16 cellular contexts compared by ENCODE assay signal in genomic region chr19:47660435-47660832, GRCh38. TPM values are rescaled to one million over a fixed set of nuclear protein-coding genes. Genes with fewer than 3 reads are reported as not detected.
A peak's percentile ranks its signal among the peaks of the same experiment; 100 is the strongest.
DNase-seq lines count a peak whose midpoint lies in the region; ATAC-seq and TF ChIP-seq lines count a peak whose summit lies in the region.
"Had no signal": no experiment of that assay in that cellular context is flagged by ENCODE, and none has a peak within 500 bp of the region (broad histone marks: within the 10 kb centered on the region; RNA-seq: fewer than 3 reads in every experiment).

No MANE protein-coding gene starts in this region.

- no peak overlapping the region for H4K8ac ChIP-seq in trophoblast cell (ENCODE audit: low read depth, low read length)

- H4K91ac ChIP-seq in trophoblast cell (ENCODE audit: low read depth, low read length): no peak overlapping the region

- no peak for ATAC-seq in GM21447 (IDR thresholded peaks at IDR 0.05; ENCODE audit: unreplicated experiment)
- no peak for ATAC-seq in HG02588 (IDR thresholded peaks at IDR 0.05; ENCODE audit: unreplicated experiment)
- ATAC-seq in HG03045 (IDR thresholded peaks at IDR 0.05; ENCODE audit: unreplicated experiment): no peak

- H3K23ac ChIP-seq in trophoblast cell (ENCODE audit: low read length): no peak overlapping the region

- H2AFZ ChIP-seq in trophoblast cell (ENCODE audit: insufficient read depth, low read length, poor library complexity): no peak overlapping the region
- H2AFZ ChIP-seq: GM23248, neural progenitor cell had no signal

- peak; percentile 24 for DNase-seq in Daoy (ENCODE audit: low read depth)
- DNase-seq in SJSA1 (ENCODE audit: low read depth in 1 of 2, low spot score in 2 of 2): no peak
- DNase-seq in epithelial cell of esophagus (ENCODE audit: low read depth): peak; percentile 86
- DNase-seq in trophoblast cell: peak; percentile 87 to 92
- DNase-seq in SIG-M5 (lab: John Stamatoyannopoulos, UW): no peak
- DNase-seq: activated CD4-positive, alpha-beta T cell treated with anti-CD3 and anti-CD28 coated beads for 4 hours; dermis blood vessel endothelial cell; NCI-H1930; NCI-H510A treated with DMSO at 0.1 percent for 48 hours had no signal

- H3K27ac ChIP-seq in SJSA1: peak overlapping the region; percentile 15
- no peak overlapping the region for H3K27ac ChIP-seq in trophoblast cell (ENCODE audit: low read depth, low read length)
- H3K27ac ChIP-seq: HL-60, neural progenitor cell had no signal

- no peak overlapping the region for H4K12ac ChIP-seq in trophoblast cell (ENCODE audit: low read depth, low read length)

- no peak overlapping the region for H2BK120ac ChIP-seq in trophoblast cell (ENCODE audit: insufficient read depth, low read length, poor library complexity)

- H3K4me1 ChIP-seq in SJSA1 (replicated peaks): peaks cover 75% of the 10 kb centered on the region
- H3K4me1 ChIP-seq in trophoblast cell (ENCODE audit: control insufficient read depth in 1 of 2, insufficient read depth in 2 of 2, low read length in 2 of 2): peaks cover 18 to 26% of the 10 kb centered on the region in 2 experiments
- H3K4me1 ChIP-seq: neural progenitor cell had no signal

- no peak overlapping the region for H2AK5ac ChIP-seq in trophoblast cell (ENCODE audit: low read length)

- no peak overlapping the region for H3K9ac ChIP-seq in trophoblast cell (ENCODE audit: low read length)
- H3K9ac ChIP-seq: GM23248, neural progenitor cell had no signal

- H3K79me1 ChIP-seq in trophoblast cell (ENCODE audit: low read length): peaks cover 9% of the 10 kb centered on the region

- WGBS in trophoblast cell (ENCODE audit: extremely low coverage, insufficient coverage, insufficient read length): no CpG with 5 or more reads among the region's 6 CpGs

- H2BK12ac ChIP-seq in trophoblast cell (ENCODE audit: low read length): no peak overlapping the region

- H2BK5ac ChIP-seq in trophoblast cell (ENCODE audit: low read depth, low read length, poor library complexity): no peak overlapping the region

- H3K36me3 ChIP-seq in SJSA1 (peaks cover 16% of the 10 kb centered on the region; the same call in 1 of the 2 replicates), trophoblast cell (ENCODE audit: control insufficient read depth in 1 of 2, insufficient read depth in 2 of 2, low read length in 2 of 2) (peaks cover 5 to 9% of the 10 kb centered on the region in 2 experiments)
- H3K36me3 ChIP-seq: neural progenitor cell had no signal

- no peak for TF ChIP-seq CTCF in epithelial cell of esophagus (IDR thresholded peaks at IDR 0.05; ENCODE audit: insufficient read depth, low read depth, low read length, missing control alignments)

- H3K4me3 ChIP-seq in SJSA1: no peak overlapping the region
- no peak overlapping the region for H3K4me3 ChIP-seq in epithelial cell of esophagus (ENCODE audit: low read length)
- no peak overlapping the region for H3K4me3 ChIP-seq in trophoblast cell (ENCODE audit: low read depth, low read length)
- H3K4me3 ChIP-seq: GM23248, lung, neural progenitor cell had no signal

- peaks cover 16% of the 10 kb centered on the region for H3K79me2 ChIP-seq in trophoblast cell (ENCODE audit: control insufficient read depth, insufficient read depth, low read length, poor library complexity)

- H3K14ac ChIP-seq in trophoblast cell (ENCODE audit: low read length): no peak overlapping the region

- H3K27me3 ChIP-seq in SJSA1 (replicated peaks): no peaks in the 10 kb centered on the region
- H3K27me3 ChIP-seq in trophoblast cell (ENCODE audit: insufficient read depth, low read length): no peaks in the 10 kb centered on the region
- H3K27me3 ChIP-seq: neural progenitor cell had no signal

- H3K4me2 ChIP-seq in trophoblast cell (ENCODE audit: low read length): no peak overlapping the region
- H3K4me2 ChIP-seq: neural progenitor cell had no signal

- no peak overlapping the region for H3K4ac ChIP-seq in trophoblast cell (ENCODE audit: low read depth, low read length)

- H3K18ac ChIP-seq in trophoblast cell (ENCODE audit: low read length): no peak overlapping the region

- H3K9me3 ChIP-seq in SJSA1 (replicated peaks) (no peaks in the 10 kb centered on the region), trophoblast cell (ENCODE audit: insufficient read depth, low read depth, low read length) (no peaks in the 10 kb centered on the region)

RNA-seq across cellular contexts. Expression of gene BICRA, which starts 51.5 kb away (rescaled TPM):
- 0.89 and 8.5 TPM in 2 replicates for total RNA-seq in Daoy (2014; rRNA removed; shearing (Covaris generic))
- 0.66 and 3.5 TPM in 2 replicates for total RNA-seq in SJSA1 (2014; rRNA removed; shearing (Covaris generic))
- 16.3 and 17.4 TPM in 2 replicates for polyA plus RNA-seq in trophoblast cell (2013)

RNA-seq across cellular contexts. Expression of gene EHD2, which starts 52.8 kb away (rescaled TPM):
- total RNA-seq in Daoy (2014; rRNA removed; shearing (Covaris generic)): 7.4 and 9.7 TPM in 2 replicates
- 25.7 and 35.9 TPM in 2 replicates for total RNA-seq in SJSA1 (2014; rRNA removed; shearing (Covaris generic))
- 47.6 and 50.3 TPM in 2 replicates for polyA plus RNA-seq in trophoblast cell (2013)

Comparison
In these comparisons a context has a peak if more than half of its experiments do, and no peak if none do; other contexts are left out.
1. DNase-seq: peak in Daoy (single experiment), epithelial cell of esophagus (single experiment) and trophoblast cell (2 of 2); none in SJSA1 (0 of 2) and SIG-M5 (single experiment).